In genomic region chr2:158181171-158181570, GRCh38 we compare ENCODE assay signal across 15 cellular contexts.
DNase-seq lines count a peak whose midpoint lies in the region; ATAC-seq, FAIRE-seq and TF ChIP-seq lines count a peak whose summit lies in the region.
"Had no signal": no experiment of that assay in that cellular context is flagged by ENCODE, and none has a peak within 500 bp of the region (broad histone marks: within the 10 kb centered on the region; RNA-seq: fewer than 3 reads in every experiment).

No MANE protein-coding gene starts in this region.

- no peaks in the 10 kb centered on the region for H3K36me3 ChIP-seq in IMR-90 (ENCODE audit: control insufficient read depth, insufficient read depth, low read length)
- H3K36me3 ChIP-seq in K562 (ENCODE audit: control insufficient read depth, insufficient read depth, low read length): no peaks in the 10 kb centered on the region
- no peaks in the 10 kb centered on the region for H3K36me3 ChIP-seq in left lung
- H3K36me3 ChIP-seq: HAP-1 had no signal

- H3K56ac ChIP-seq in IMR-90 (ENCODE audit: extremely low read depth, insufficient read depth, low read length): no peak overlapping the region

- CTCF ChIA-PET in A549 (lab: Yijun Ruan, JAX): interaction anchor here (4.3 to 5.3 kb wide), 2 partner anchors 564 to 573 kb away, joined by 29 to 60 read pairs; no protein-coding TSS in a partner anchor
- CTCF ChIA-PET in IMR-90 (lab: Yijun Ruan, JAX): interaction anchor here (1.2 kb wide), 1 partner anchor 552 kb away, joined by 3 read pairs; no protein-coding TSS in a partner anchor
- CTCF ChIA-PET in K562 (lab: Yijun Ruan, JAX; ENCODE audit: low intra/inter-chr PET ratio): no interaction called here

- in situ Hi-C loops in IMR-90 (cut with MboI; ENCODE audit: low sequenced_read_pairs): no loop called here
- in situ Hi-C loops in K562 (cut with MboI): no loop called here

- ATAC-seq in A549 (no peak), IMR-90 (ENCODE audit: low read depth) (no peak), K562 (no peak), left lung (peak; percentile 74), GM19455 (IDR thresholded peaks at IDR 0.05; ENCODE audit: unreplicated experiment) (no peak)

- no peak overlapping the region for H2BK120ac ChIP-seq in IMR-90 (ENCODE audit: low read depth, low read length)

- H3K27ac ChIP-seq in A549 (no peak overlapping the region), IMR-90 (ENCODE audit: insufficient read depth, low read length) (no peak overlapping the region), K562 (ENCODE audit: extremely low read depth, low read depth, low read length) (no peak overlapping the region), left lung (no peak overlapping the region)

- intact Hi-C loops in IMR-90 (cut with micrococcal nuclease) (no loop called here), K562 (cut with micrococcal nuclease) (loop anchor here (5.0 kb wide), 1 partner anchor 281 kb away; no protein-coding TSS in a partner anchor), left lung (cut with DNase I) (loop anchor here in 1 of 2 donors (10.0 kb wide), 2 partner anchors 274 to 564 kb away; partner anchors contain the start of genes CCDC148 and PKP4)

- TF ChIP-seq RAD21 in A549 (conservative IDR thresholded peaks at IDR 0.05 in 1 of 2, IDR thresholded peaks at IDR 0.05 in 1 of 2) (no peak), IMR-90 (IDR thresholded peaks at IDR 0.05; ENCODE audit: low read length) (no peak), K562 (CRISPR knock-in tag; conservative IDR thresholded peaks at IDR 0.05 in 1 of 2, IDR thresholded peaks at IDR 0.05 in 1 of 2) (no peak)

- H4K8ac ChIP-seq in IMR-90 (ENCODE audit: low read depth in 2 of 2, low read length in 2 of 2): no peak overlapping the region

- H3K18ac ChIP-seq in IMR-90 (ENCODE audit: low read depth, low read length): no peak overlapping the region

- H4K20me1 ChIP-seq in IMR-90 (ENCODE audit: insufficient read depth, low read length) (no peaks in the 10 kb centered on the region), K562 (replicated peaks; ENCODE audit: control insufficient read depth, insufficient read depth, low read length) (no peaks in the 10 kb centered on the region)

- H3K23ac ChIP-seq in IMR-90 (ENCODE audit: low read depth, low read length): no peak overlapping the region

- H3K27me3 ChIP-seq in IMR-90 (ENCODE audit: control insufficient read depth, insufficient read depth, low read length): peaks cover 2% of the 10 kb centered on the region
- H3K27me3 ChIP-seq in K562 (ENCODE audit: control insufficient read depth in 2 of 2, insufficient read depth in 2 of 2, low read length in 2 of 2): no peaks in the 10 kb centered on the region; a peak in 1 of 5 replicates
- no peaks in the 10 kb centered on the region for H3K27me3 ChIP-seq in left lung

- H2AK5ac ChIP-seq in IMR-90 (ENCODE audit: low read depth, low read length): no peak overlapping the region

- H3K9me1 ChIP-seq in IMR-90 (ENCODE audit: insufficient read depth, low read length) (no peaks in the 10 kb centered on the region), K562 (ENCODE audit: control insufficient read depth, insufficient read depth, low read length) (no peaks in the 10 kb centered on the region)

- dilution Hi-C loops in IMR-90 (cut with HindIII; ENCODE audit: low sequenced_read_pairs, unreplicated experiment): no loop called here

- WGBS in A549 (ENCODE audit: missing lambda C conversion rate): 27% methylated on average over 2 of the region's 2 CpGs
- no CpG with 5 or more reads among the region's 2 CpGs for WGBS in IMR-90 (ENCODE audit: extremely low coverage in 2 of 2, insufficient read length in 1 of 2), 2 experiments
- 18% methylated on average over 2 of the region's 2 CpGs for WGBS in K562 (ENCODE audit: insufficient coverage, low coverage, missing lambda C conversion rate)

- H3K4ac ChIP-seq in IMR-90 (ENCODE audit: low read depth, low read length): no peak overlapping the region

- H3K9ac ChIP-seq in IMR-90 (ENCODE audit: low read depth, low read length) (no peak overlapping the region), K562 (ENCODE audit: insufficient read depth in 1 of 2, low read depth in 2 of 2, low read length in 2 of 2) (no peak overlapping the region)

- FAIRE-seq in A549 (lab: Jason Lieb, UNC) (no peak), K562 (lab: Jason Lieb, UNC) (no peak)

- H2BK5ac ChIP-seq in IMR-90 (ENCODE audit: low read depth, low read length, poor library complexity, severe bottlenecking): no peak overlapping the region

- H2AFZ ChIP-seq in IMR-90 (replicated peaks; ENCODE audit: low read length, poor library complexity) (no peak overlapping the region), K562 (ENCODE audit: low read depth, low read length) (no peak overlapping the region)

- H3K4me1 ChIP-seq in A549: no peaks in the 10 kb centered on the region
- no peaks in the 10 kb centered on the region for H3K4me1 ChIP-seq in IMR-90 (ENCODE audit: control insufficient read depth, insufficient read depth, low read length)
- no peaks in the 10 kb centered on the region for H3K4me1 ChIP-seq in K562 (replicated peaks in 1 of 2; ENCODE audit: control insufficient read depth in 2 of 2, insufficient read depth in 2 of 2, low read length in 2 of 2)
- H3K4me1 ChIP-seq in left lung: no peaks in the 10 kb centered on the region
- H3K4me1 ChIP-seq: HAP-1 had no signal

- no peak overlapping the region for H4K5ac ChIP-seq in IMR-90 (ENCODE audit: low read depth, low read length)

- DNase-seq in A549 (ENCODE audit: low read depth in 1 of 2, low spot score in 1 of 2) (no peak), IMR-90 (no peak), K562 (ENCODE audit: extremely low read depth in 1 of 4, low spot score in 3 of 4) (no peak), left lung (no peak), DMS153 (lab: John Stamatoyannopoulos, UW) (no peak), foreskin melanocyte (no peak), GM20000 (ENCODE audit: low spot score) (no peak)
- DNase-seq: C1 segment of cervical spinal cord, COR-L47, DMS79, NCI-H187, NCI-H446, SIG-M5 had no signal

- no peaks in the 10 kb centered on the region for H3K9me3 ChIP-seq in A549
- no peaks in the 10 kb centered on the region for H3K9me3 ChIP-seq in IMR-90 (ENCODE audit: control insufficient read depth, insufficient read depth, low read length)
- no peaks in the 10 kb centered on the region for H3K9me3 ChIP-seq in K562 (replicated peaks; ENCODE audit: control insufficient read depth, insufficient read depth, low read depth, low read length)
- no peaks in the 10 kb centered on the region for H3K9me3 ChIP-seq in left lung
- H3K9me3 ChIP-seq: HAP-1 had no signal

- H2AK9ac ChIP-seq in IMR-90 (replicated peaks; ENCODE audit: low read depth, low read length, poor library complexity): no peak overlapping the region

- H3K4me2 ChIP-seq in A549: no peak overlapping the region
- no peak overlapping the region for H3K4me2 ChIP-seq in IMR-90 (ENCODE audit: low read depth, low read length)
- no peak overlapping the region for H3K4me2 ChIP-seq in K562 (ENCODE audit: insufficient read depth, low read length)

- no peak overlapping the region for H4K91ac ChIP-seq in IMR-90 (ENCODE audit: insufficient read depth, low read depth, low read length)

- no peak for TF ChIP-seq CTCF in A549 (IDR thresholded peaks at IDR 0.05)
- TF ChIP-seq CTCF in IMR-90 (conservative IDR thresholded peaks at IDR 0.05; ENCODE audit: low read depth, low read length): no peak
- no peak for TF ChIP-seq CTCF in K562 (IDR thresholded peaks at IDR 0.05 in 2 of 3, conservative IDR thresholded peaks at IDR 0.05 in 1 of 3; ENCODE audit: insufficient read depth in 2 of 3, low read depth in 1 of 3, low read length in 3 of 3)
- TF ChIP-seq CTCF in left lung (IDR thresholded peaks at IDR 0.05): no peak
- no peak for TF ChIP-seq CTCF in GM20000 (IDR thresholded peaks at IDR 0.05; ENCODE audit: extremely low read depth, missing control alignments)

- no peak overlapping the region for H2BK20ac ChIP-seq in IMR-90 (ENCODE audit: low read depth, low read length)

- H3K79me2 ChIP-seq in K562 (ENCODE audit: control insufficient read depth, insufficient read depth, low read length): no peaks in the 10 kb centered on the region

- H3K79me1 ChIP-seq in IMR-90 (ENCODE audit: low read depth in 1 of 2, low read length in 2 of 2): no peaks in the 10 kb centered on the region

- H3K4me3 ChIP-seq in A549 (no peak overlapping the region), IMR-90 (ENCODE audit: insufficient read depth, low read depth, low read length) (no peak overlapping the region), K562 (no peak overlapping the region), left lung (no peak overlapping the region)
- H3K4me3 ChIP-seq: HAP-1 had no signal

- no peak overlapping the region for H2BK15ac ChIP-seq in IMR-90 (ENCODE audit: low read depth, low read length)

- POLR2A ChIA-PET in A549 (lab: Yijun Ruan, JAX) (no interaction called here), IMR-90 (lab: Charles Lee; ENCODE audit: unreplicated experiment) (no interaction called here), K562 (lab: Yijun Ruan, JAX) (no interaction called here)

- BruUV-seq in IMR-90 (replicated peaks; lab: Mats Ljungman, UMichigan) (no TSS peak), K562 (replicated peaks; lab: Mats Ljungman, UMichigan) (no TSS peak)

- TF ChIP-seq EP300 in A549 (IDR thresholded peaks at IDR 0.05) (no peak), K562 (IDR thresholded peaks at IDR 0.05; ENCODE audit: low read length) (no peak)

- TF ChIP-seq POLR2A in A549 (IDR thresholded peaks at IDR 0.05; ENCODE audit: low read length) (no peak), IMR-90 (IDR thresholded peaks at IDR 0.05; ENCODE audit: low read depth, low read length) (no peak), K562 (conservative IDR thresholded peaks at IDR 0.05) (no peak)

- H3K14ac ChIP-seq in IMR-90 (replicated peaks; ENCODE audit: low read depth, low read length): no peak overlapping the region

TF ChIP-seq in A549, 52 proteins besides CTCF, POLR2A, EP300 and RAD21:
- TF ChIP-seq MAFK (IDR thresholded peaks at IDR 0.05; ENCODE audit: partially characterized antibody) (peak; percentile 83), PHF8 (IDR thresholded peaks at IDR 0.05; ENCODE audit: borderline replicate concordance, low read depth) (no peak)

TF ChIP-seq in IMR-90, 13 proteins besides CTCF, POLR2A, EP300 and RAD21:
- TF ChIP-seq MAFK (IDR thresholded peaks at IDR 0.05; ENCODE audit: low read depth, low read length): peak; percentile 84
- no peak for TF ChIP-seq RFX5 (IDR thresholded peaks at IDR 0.05; ENCODE audit: low read depth, low read length)

TF ChIP-seq in K562, 482 proteins besides CTCF, POLR2A, EP300 and RAD21:
- TF ChIP-seq MAFK (IDR thresholded peaks at IDR 0.05; ENCODE audit: low read length) (peak; percentile 80), MAFG (tag; conservative IDR thresholded peaks at IDR 0.05) (peak; percentile 55; the same call in 1 of the 2 replicates), ETS2 (tag; IDR thresholded peaks at IDR 0.05; ENCODE audit: borderline replicate concordance, poor library complexity, severe bottlenecking) (no peak), C11orf30 (IDR thresholded peaks at IDR 0.05; ENCODE audit: low read depth) (peak; percentile 75), ZNF316 (IDR thresholded peaks at IDR 0.05) (peak; percentile 83), MAFF (IDR thresholded peaks at IDR 0.05; ENCODE audit: low read length) (peak; percentile 80), HDAC3 (IDR thresholded peaks at IDR 0.05; ENCODE audit: borderline replicate concordance, partially characterized antibody) (no peak)

Comparison
In these comparisons a context has a peak if more than half of its experiments do, and no peak if none do; other contexts are left out.
1. Of the 35 proteins assayed by ChIP-seq in both K562 and A549: peak only in K562: none; only in A549: none; in both: MAFK; in neither: 34.